In genomic region chrX:54357414-54358377, GRCh38 we compare ENCODE assay signal across 8 cellular contexts. TPM values are rescaled to one million over a fixed set of nuclear protein-coding genes. Genes with fewer than 3 reads are reported as not detected.
DNase-seq lines count a peak whose midpoint lies in the region; ATAC-seq, FAIRE-seq and TF ChIP-seq lines count a peak whose summit lies in the region.

Gene WNK3, minus strand, starts transcription at chrX:54358046.

- TF ChIP-seq CTCF in GM10248 (IDR thresholded peaks at IDR 0.05; ENCODE audit: control extremely low read depth, extremely low read depth, low read depth, missing control alignments) (no peak), endothelial cell of umbilical vein (IDR thresholded peaks at IDR 0.05; ENCODE audit: extremely low read depth in 1 of 2, insufficient read depth in 1 of 2, low read depth in 1 of 2, low read length in 2 of 2) (no peak)

- H3K9ac ChIP-seq in endothelial cell of umbilical vein (replicated peaks; ENCODE audit: extremely low read depth, insufficient read depth, low read length), result peak within 1 kb of the TSS; percentile 39

- intact Hi-C loops in endothelial cell of umbilical vein (cut with micrococcal nuclease), result loop anchor here (1.0 to 10.0 kb wide), 5 partner anchors 87 to 700 kb away; partner anchors contain the start of genes FAM120C, PHF8 and TSR2

- H3K36me3 ChIP-seq in endothelial cell of umbilical vein (ENCODE audit: control insufficient read depth in 2 of 2, extremely low read depth in 1 of 2, insufficient read depth in 2 of 2, low read length in 2 of 2), result no peaks in the 10 kb centered on the region

- no peaks in the 10 kb centered on the region for H4K20me1 ChIP-seq in endothelial cell of umbilical vein (replicated peaks; ENCODE audit: control insufficient read depth, extremely low read depth, insufficient read depth, low read length)

- H3K9me1 ChIP-seq in endothelial cell of umbilical vein (replicated peaks; ENCODE audit: control insufficient read depth, extremely low read depth, insufficient read depth, low read length), result no peaks in the 10 kb centered on the region

- no peak for ATAC-seq in HG03025 (IDR thresholded peaks at IDR 0.05; ENCODE audit: low FRiP score, unreplicated experiment)
- no peak for ATAC-seq in HG03521 (IDR thresholded peaks at IDR 0.05; ENCODE audit: unreplicated experiment)

- H3K27ac ChIP-seq in endothelial cell of umbilical vein (ENCODE audit: insufficient read depth, low read depth, low read length), result no peak within 1 kb of the TSS

- no peak for TF ChIP-seq POLR2A in endothelial cell of umbilical vein (IDR thresholded peaks at IDR 0.05; ENCODE audit: low read depth, low read length)

- dilution Hi-C loops in endothelial cell of umbilical vein (cut with MboI; ENCODE audit: extremely low pct_ligation_motif_present, low sequenced_read_pairs), result no loop called here

- H3K4me3 ChIP-seq in endothelial cell of umbilical vein (replicated peaks in 1 of 3; ENCODE audit: insufficient read depth in 1 of 3, low read depth in 1 of 3, low read length in 3 of 3), result peak within 1 kb of the TSS; percentile 18 to 56 (median 44)

- CTCF ChIA-PET in GM10248 (lab: Yijun Ruan, JAX) (interaction anchor here (1.2 kb wide), 1 partner anchor 10 kb away, joined by 3 read pairs; no protein-coding TSS in a partner anchor), endothelial cell of umbilical vein (lab: Charles Lee) (interaction anchor here (1.1 kb wide), 1 partner anchor 315 kb away, joined by 3 read pairs; no protein-coding TSS in a partner anchor)

- POLR2A ChIA-PET in GM10248 (lab: Yijun Ruan, JAX), result no interaction called here
- POLR2A ChIA-PET in endothelial cell of umbilical vein (lab: Charles Lee), result interaction anchor here (0.6 to 0.9 kb wide), 3 partner anchors 82 to 315 kb away, joined by 4 to 5 read pairs (median 4); partner anchors contain the start of gene TSR2

- peak within 1 kb of the TSS; percentile 36 for H2AFZ ChIP-seq in endothelial cell of umbilical vein (ENCODE audit: low read depth, low read length)

- peak; percentile 94 for FAIRE-seq in endothelial cell of umbilical vein (lab: Jason Lieb, UNC)

- no peaks in the 10 kb centered on the region for H3K4me1 ChIP-seq in endothelial cell of umbilical vein (ENCODE audit: control insufficient read depth, extremely low read depth, insufficient read depth, low read length)

- H3K27me3 ChIP-seq in endothelial cell of umbilical vein (ENCODE audit: control insufficient read depth in 2 of 2, insufficient read depth in 2 of 2, low read length in 2 of 2), result peaks cover 3 to 6% of the 10 kb centered on the region in 2 experiments

- BruUV-seq in endothelial cell of umbilical vein (replicated peaks; lab: Mats Ljungman, UMichigan), result no TSS peak

- no peaks in the 10 kb centered on the region for H3K9me3 ChIP-seq in endothelial cell of umbilical vein (replicated peaks; ENCODE audit: control insufficient read depth, insufficient read depth, low read length)

- peak within 1 kb of the TSS; percentile 73 for H3K4me2 ChIP-seq in endothelial cell of umbilical vein (ENCODE audit: insufficient read depth, low read length)

- DNase-seq in GM10248 (ENCODE audit: extremely low spot score) (peak; percentile 32), NCI-H446 (lab: John Stamatoyannopoulos, UW) (peak; percentile 42 to 88), endothelial cell of umbilical vein (ENCODE audit: low read depth, low spot score) (peak; percentile 69), lung microvascular endothelial cell (ENCODE audit: low read depth in 2 of 2) (peak; percentile 49 to 51)
- peak; percentile 32 for DNase-seq in activated CD8-positive, alpha-beta memory T cell treated with anti-CD3 and anti-CD28 coated beads, Interleukin-2, amount 50 U/mL, for 4 hours
- DNase-seq in stimulated activated CD4-positive, alpha-beta T cell treated with anti-CD3 and anti-CD28 coated beads, Interleukin-4, amount 100 ng/mL, for 24 hours, result peak; percentile 35

- H3K79me2 ChIP-seq in endothelial cell of umbilical vein (ENCODE audit: control insufficient read depth, insufficient read depth, low read length), result no peaks in the 10 kb centered on the region

TF ChIP-seq in endothelial cell of umbilical vein, 7 proteins besides CTCF, POLR2A, EP300 and RAD21:
- TF ChIP-seq FOS (IDR thresholded peaks at IDR 0.05; ENCODE audit: borderline replicate concordance, insufficient read depth, low read length) (no peak), MYC (IDR thresholded peaks at IDR 0.05; ENCODE audit: low read depth, low read length) (no peak), GATA2 (IDR thresholded peaks at IDR 0.05; ENCODE audit: insufficient read depth, insufficient read length, low read depth, low read length) (no peak), EZH2 (IDR thresholded peaks at IDR 0.05; ENCODE audit: borderline replicate concordance, low read depth, low read length, severe bottlenecking) (no peak), MAX (IDR thresholded peaks at IDR 0.05; ENCODE audit: insufficient read depth, insufficient read length) (no peak), JUN (IDR thresholded peaks at IDR 0.05; ENCODE audit: borderline replicate concordance, insufficient read depth, insufficient read length, low read depth) (no peak), POLR2AphosphoS5 (IDR thresholded peaks at IDR 0.05; ENCODE audit: insufficient read depth, low read depth, low read length) (no peak)

RNA-seq across cellular contexts. Expression of gene WNK3, which starts in this region (rescaled TPM):
- total RNA-seq in endothelial cell of umbilical vein (2.6 and 2.7 TPM in 2 replicates), lung microvascular endothelial cell (0.22 and 0.60 TPM in 2 replicates)
- polyA plus RNA-seq in endothelial cell of umbilical vein, result 0.29 and 0.30 TPM in 2 replicates
- polyA plus RNA-seq in endothelial cell of umbilical vein (2011; cell fraction: cytosol; rRNA removed), result 0.31 and 0.34 TPM in 2 replicates
- 0.94 and 0.99 TPM in 2 replicates for polyA plus RNA-seq in endothelial cell of umbilical vein (2011; cell fraction: nucleus; rRNA removed)
- polyA plus RNA-seq in endothelial cell of umbilical vein (2012), result 0.42 and 0.47 TPM in 2 replicates
- polyA minus RNA-seq in endothelial cell of umbilical vein, result 2.3 and 2.7 TPM in 2 replicates
- polyA minus RNA-seq in endothelial cell of umbilical vein (2011; cell fraction: cytosol; rRNA and poly(A)+ RNA removed), result not detected
- polyA minus RNA-seq in endothelial cell of umbilical vein (2011; cell fraction: nucleus; rRNA and poly(A)+ RNA removed), result 2.3 and 3.0 TPM in 2 replicates

Comparison
In these comparisons a context has a peak if more than half of its experiments do, and no peak if none do; other contexts are left out.
1. Peak in DNase-seq in lung microvascular endothelial cell; RNA of the gene not detected or under 1 TPM.